8 cellular contexts compared by ENCODE assay signal in genomic region chr17:81036128-81036891, GRCh38. TPM values are rescaled to one million over a fixed set of nuclear protein-coding genes. Genes with fewer than 3 reads are reported as not detected.
DNase-seq lines count a peak whose midpoint lies in the region; ATAC-seq and TF ChIP-seq lines count a peak whose summit lies in the region.

No MANE protein-coding gene starts in this region.

- no peak overlapping the region for H3K27ac Mint-ChIP-seq in endodermal cell
- H3K27ac Mint-ChIP-seq in natural killer cell treated with Interleukin-12 subunit alpha and Interleukin-12 subunit beta and Interleukin-15 and Interleukin-18, amount 100 ng/mL, for 72 hours = peak overlapping the region in 1 of 2 donors; percentile 59

- no peaks in the 10 kb centered on the region for H3K27me3 ChIP-seq in endodermal cell (ENCODE audit: control insufficient read depth, insufficient read depth, low read length, poor library complexity, severe bottlenecking)

- H3K9me3 Mint-ChIP-seq in endodermal cell = no peaks in the 10 kb centered on the region
- H3K9me3 Mint-ChIP-seq in natural killer cell treated with Interleukin-12 subunit alpha and Interleukin-12 subunit beta and Interleukin-15 and Interleukin-18, amount 100 ng/mL, for 72 hours = no peaks in the 10 kb centered on the region

- WGBS in endodermal cell (ENCODE audit: insufficient coverage in 1 of 2, insufficient read length in 1 of 2), 2 experiments = 80 to 84% methylated on average over 24 to 26 of the region's 26 CpGs

- intact Hi-C loops in mucosa of descending colon (cut with DNase I, micrococcal nuclease) = no loop called here

- TF ChIP-seq CTCF in C4-2B (conservative IDR thresholded peaks at IDR 0.05) = no peak
- TF ChIP-seq CTCF in endodermal cell (conservative IDR thresholded peaks at IDR 0.05) = no peak
- no peak for TF ChIP-seq CTCF in mucosa of descending colon (IDR thresholded peaks at IDR 0.05)

- no peak for ATAC-seq in natural killer cell treated with Interleukin-12 subunit alpha and Interleukin-12 subunit beta and Interleukin-15 and Interleukin-18, amount 100 ng/mL, for 72 hours
- ATAC-seq in mucosa of descending colon (no peak), GM19397 (IDR thresholded peaks at IDR 0.05; ENCODE audit: unreplicated experiment) (no peak)

- H3K36me3 ChIP-seq in endodermal cell (ENCODE audit: control insufficient read depth, insufficient read depth, low read length) (no peaks in the 10 kb centered on the region), mucosa of descending colon (ENCODE audit: low read depth) (no peaks in the 10 kb centered on the region)

- H3K9me3 ChIP-seq in endodermal cell (ENCODE audit: control insufficient read depth, low read length) = no peaks in the 10 kb centered on the region
- no peaks in the 10 kb centered on the region for H3K9me3 ChIP-seq in mucosa of descending colon

- H3K36me3 Mint-ChIP-seq in endodermal cell (ENCODE audit: low read depth) = peaks cover 8% of the 10 kb centered on the region
- no peaks in the 10 kb centered on the region for H3K36me3 Mint-ChIP-seq in natural killer cell treated with Interleukin-12 subunit alpha and Interleukin-12 subunit beta and Interleukin-15 and Interleukin-18, amount 100 ng/mL, for 72 hours

- H3K4me1 Mint-ChIP-seq in endodermal cell = peaks cover 21% of the 10 kb centered on the region
- peaks cover 6 to 7% of the 10 kb centered on the region in 2 donors for H3K4me1 Mint-ChIP-seq in natural killer cell treated with Interleukin-12 subunit alpha and Interleukin-12 subunit beta and Interleukin-15 and Interleukin-18, amount 100 ng/mL, for 72 hours (ENCODE audit: low read depth in 2 of 2)

- H3K27me3 Mint-ChIP-seq in endodermal cell (ENCODE audit: insufficient read depth) = peaks cover 11% of the 10 kb centered on the region
- H3K27me3 Mint-ChIP-seq in natural killer cell treated with Interleukin-12 subunit alpha and Interleukin-12 subunit beta and Interleukin-15 and Interleukin-18, amount 100 ng/mL, for 72 hours = peaks cover 8 to 9% of the 10 kb centered on the region in 2 donors

- H3K27ac ChIP-seq in C4-2B (peak overlapping the region; percentile 97), endodermal cell (ENCODE audit: low read depth, low read length) (no peak overlapping the region)

- peak overlapping the region; percentile 1 for H3K9ac ChIP-seq in endodermal cell (ENCODE audit: extremely low read depth, low read length, poor library complexity, severe bottlenecking)

- DNase-seq in NCI-H524 treated with DMSO at 0.1 percent for 48 hours (lab: John Stamatoyannopoulos, UW) (peak; percentile 97), endodermal cell (no peak), DMS53 (lab: John Stamatoyannopoulos, UW) (no peak), mucosa of descending colon (no peak), KG1 (lab: John Stamatoyannopoulos, UW) (no peak)
- no peak for DNase-seq in natural killer cell treated with Interleukin-12 subunit alpha and Interleukin-12 subunit beta and Interleukin-15 and Interleukin-18, amount 100 ng/mL, for 72 hours (ENCODE audit: low spot score)

- H3K4me3 ChIP-seq in endodermal cell (ENCODE audit: low read length) = peak overlapping the region; percentile 79
- H3K4me3 ChIP-seq in mucosa of descending colon = no peak overlapping the region

- H3K4me1 ChIP-seq in endodermal cell (ENCODE audit: control insufficient read depth, insufficient read depth, low read length) (no peaks in the 10 kb centered on the region), mucosa of descending colon (ENCODE audit: low read depth) (peaks cover 18% of the 10 kb centered on the region)

- peak overlapping the region; percentile 86 for H3K4me3 Mint-ChIP-seq in endodermal cell
- peak overlapping the region; percentile 77 for H3K4me3 Mint-ChIP-seq in natural killer cell treated with Interleukin-12 subunit alpha and Interleukin-12 subunit beta and Interleukin-15 and Interleukin-18, amount 100 ng/mL, for 72 hours

RNA-seq across cellular contexts. Expression of gene BAIAP2, which starts 1.4 kb away (rescaled TPM):
- 10 to 100 TPM; 24.9 to 32.7 TPM for total RNA-seq in endodermal cell
- polyA plus RNA-seq in endodermal cell (2013, experiment 1 of 2) = 41.7 TPM
- 39.0 TPM for polyA plus RNA-seq in endodermal cell (2013, experiment 2 of 2)
- 1 to 10 TPM; 7.3 to 9.6 TPM for total RNA-seq in natural killer cell treated with Interleukin-12 subunit alpha and Interleukin-12 subunit beta and Interleukin-15 and Interleukin-18, amount 100 ng/mL, for 72 hours
- total RNA-seq in mucosa of descending colon = 10 to 100 TPM; 11.6 to 76.7 (median 19.4) TPM

RNA-seq across cellular contexts. Expression of gene CHMP6, which starts 44.7 kb away (rescaled TPM):
- total RNA-seq in endodermal cell (10 to 100 TPM; 28.4 to 32.5 TPM), mucosa of descending colon (10 to 100 TPM; 35.1 to 43.9 (median 35.4) TPM)
- polyA plus RNA-seq in endodermal cell (2013, experiment 1 of 2) = 23.4 TPM
- 20.2 TPM for polyA plus RNA-seq in endodermal cell (2013, experiment 2 of 2)
- 10 to 100 TPM; 33.1 to 43.7 TPM for total RNA-seq in natural killer cell treated with Interleukin-12 subunit alpha and Interleukin-12 subunit beta and Interleukin-15 and Interleukin-18, amount 100 ng/mL, for 72 hours
